Comparison of ENCODE assay signal across 23 cellular contexts in the genomic region with DNA sequence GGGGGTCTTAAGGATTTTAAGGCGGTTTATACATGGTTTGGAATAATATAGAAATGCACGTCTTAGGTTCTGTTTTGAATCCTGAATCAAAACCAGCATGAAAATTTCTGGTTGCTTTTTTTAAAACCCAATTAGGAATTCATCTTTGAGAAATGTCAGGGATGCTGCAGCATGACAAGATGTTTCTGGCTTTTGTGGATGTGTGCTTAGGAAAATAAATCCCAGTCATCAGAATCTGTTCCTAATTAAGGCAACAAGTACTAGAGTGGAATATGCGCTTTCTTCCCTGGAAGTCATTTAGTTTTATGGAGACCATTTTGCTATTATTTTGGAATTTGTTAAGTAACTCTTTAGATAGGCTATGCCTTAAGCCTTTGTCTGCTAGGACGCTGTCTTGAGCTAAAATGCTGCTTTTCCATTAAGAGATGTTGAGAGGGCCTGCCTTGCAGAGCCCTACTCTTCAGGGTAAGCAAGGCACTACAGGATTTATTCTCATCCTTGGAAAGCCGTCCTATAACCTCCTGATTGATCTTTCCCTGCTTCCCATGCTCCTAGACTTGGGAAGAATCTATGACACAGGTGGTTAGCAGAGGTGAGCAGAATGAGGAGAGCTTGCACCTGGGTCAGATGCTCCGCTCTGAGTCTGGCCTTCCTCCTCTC.
"Had no signal": no experiment of that assay in that cellular context is flagged by ENCODE, and none has a peak within 500 bp of the region (broad histone marks: within the 10 kb centered on the region; RNA-seq: fewer than 3 reads in every experiment).

No MANE protein-coding gene starts in this region.

- H3K4me1 Mint-ChIP-seq: activated naive CD8-positive, alpha-beta T cell treated with anti-CD3 and anti-CD28 coated beads, Interleukin-2, amount 10 ng/mL, durations not matched to agents 7 days and 5 days; natural killer cell; stimulated activated effector memory CD8-positive, alpha-beta T cell treated with anti-CD3 and anti-CD28 coated beads, Interleukin-12 subunit alpha, Interleukin-12 subunit beta, amount 100 ng/mL, for 72 hours had no signal

- ATAC-seq: activated T-cell treated with anti-CD3 and anti-CD28 coated beads, Interleukin-2, amount 50 U/mL, for 72 hours; natural killer cell; pancreas; psoas muscle; right cardiac atrium; stimulated activated effector memory CD8-positive, alpha-beta T cell treated with anti-CD3 and anti-CD28 coated beads, Interleukin-12 subunit alpha, Interleukin-12 subunit beta, amount 100 ng/mL, for 72 hours had no signal

- DNase-seq: activated CD4-positive, alpha-beta memory T cell treated with anti-CD3 and anti-CD28 coated beads for 36 hours; activated CD4-positive, alpha-beta T cell treated with anti-CD3 and anti-CD28 coated beads for 48 hours; activated CD4-positive, CD25-positive, alpha-beta regulatory T cell; activated effector memory CD4-positive, alpha-beta T cell treated with Interleukin-2 at 50 U/mL for 16 hours; activated naive CD4-positive, alpha-beta T cell treated with anti-CD3 and anti-CD28 coated beads for 36 hours; activated naive CD8-positive, alpha-beta T cell treated with anti-CD3 and anti-CD28 coated beads, Interleukin-2, amount 10 ng/mL, durations not matched to agents 7 days and 5 days; activated T-cell treated with anti-CD3 and anti-CD28 coated beads, Interleukin-2, amount 50 U/mL, for 72 hours; amygdala; colonic mucosa; heart left ventricle; islet precursor cell; left cardiac atrium; midbrain; natural killer cell; pancreas; psoas muscle; right cardiac atrium; stimulated activated CD4-positive, alpha-beta T cell treated with anti-CD3 and anti-CD28 coated beads, Interleukin-1b, Interleukin-23, amount 100 ng/mL, for 48 hours; stomach had no signal

- H3K27ac ChIP-seq: colonic mucosa, heart left ventricle, pancreas, psoas muscle, stomach, suprapubic skin, tibial nerve had no signal

- H3K9me3 ChIP-seq: colonic mucosa, pancreas, psoas muscle, suprapubic skin had no signal

- H3K27me3 Mint-ChIP-seq: activated CD4-positive, alpha-beta memory T cell treated with anti-CD3 and anti-CD28 coated beads for 36 hours; activated naive CD8-positive, alpha-beta T cell treated with anti-CD3 and anti-CD28 coated beads, Interleukin-2, amount 10 ng/mL, durations not matched to agents 7 days and 5 days had no signal

- H3K27me3 ChIP-seq: colonic mucosa, heart left ventricle, pancreas, stomach, suprapubic skin, tibial nerve had no signal

- H3K36me3 Mint-ChIP-seq: natural killer cell; stimulated activated effector memory CD8-positive, alpha-beta T cell treated with anti-CD3 and anti-CD28 coated beads, Interleukin-12 subunit alpha, Interleukin-12 subunit beta, amount 100 ng/mL, for 72 hours had no signal

- H3K36me3 ChIP-seq: colonic mucosa, pancreas, stomach, suprapubic skin had no signal

- H3K4me1 ChIP-seq: colonic mucosa, pancreas, psoas muscle, stomach had no signal

- H3K9me3 Mint-ChIP-seq: activated T-cell treated with anti-CD3 and anti-CD28 coated beads, Interleukin-2, amount 50 U/mL, for 72 hours; natural killer cell; T-helper 1 cell treated with Interleukin-12 subunit alpha and Interleukin-12 subunit beta and Interleukin-4 antibody, amounts not matched to agents 30 μg/mL and 1 μg/mL, for 36 hours had no signal

- H3K4me3 Mint-ChIP-seq: activated CD4-positive, alpha-beta memory T cell treated with anti-CD3 and anti-CD28 coated beads for 36 hours; activated naive CD4-positive, alpha-beta T cell treated with anti-CD3 and anti-CD28 coated beads for 36 hours; activated naive CD8-positive, alpha-beta T cell treated with anti-CD3 and anti-CD28 coated beads, Interleukin-2, amount 10 ng/mL, durations not matched to agents 7 days and 5 days; activated T-cell treated with anti-CD3 and anti-CD28 coated beads, Interleukin-2, amount 50 U/mL, for 72 hours; natural killer cell; stimulated activated effector memory CD8-positive, alpha-beta T cell treated with anti-CD3 and anti-CD28 coated beads, Interleukin-12 subunit alpha, Interleukin-12 subunit beta, amount 100 ng/mL, for 72 hours; T-helper 1 cell treated with Interleukin-12 subunit alpha and Interleukin-12 subunit beta and Interleukin-4 antibody, amounts not matched to agents 30 μg/mL and 1 μg/mL, for 36 hours had no signal

- H3K4me3 ChIP-seq: colonic mucosa, heart left ventricle, pancreas, psoas muscle, stomach, suprapubic skin, tibial nerve had no signal

- H3K27ac Mint-ChIP-seq: activated CD4-positive, alpha-beta memory T cell treated with anti-CD3 and anti-CD28 coated beads for 36 hours; activated naive CD4-positive, alpha-beta T cell treated with anti-CD3 and anti-CD28 coated beads for 36 hours; activated naive CD8-positive, alpha-beta T cell treated with anti-CD3 and anti-CD28 coated beads, Interleukin-2, amount 10 ng/mL, durations not matched to agents 7 days and 5 days; activated T-cell treated with anti-CD3 and anti-CD28 coated beads, Interleukin-2, amount 50 U/mL, for 72 hours; natural killer cell; stimulated activated effector memory CD8-positive, alpha-beta T cell treated with anti-CD3 and anti-CD28 coated beads, Interleukin-12 subunit alpha, Interleukin-12 subunit beta, amount 100 ng/mL, for 72 hours; T-helper 1 cell treated with Interleukin-12 subunit alpha and Interleukin-12 subunit beta and Interleukin-4 antibody, amounts not matched to agents 30 μg/mL and 1 μg/mL, for 36 hours had no signal
